In genomic region chr6:5507056-5507722, GRCh38 we compare ENCODE assay signal across 9 cellular contexts.
DNase-seq lines count a peak whose midpoint lies in the region; ATAC-seq and TF ChIP-seq lines count a peak whose summit lies in the region.
"Had no signal": no experiment of that assay in that cellular context is flagged by ENCODE, and none has a peak within 500 bp of the region (broad histone marks: within the 10 kb centered on the region; RNA-seq: fewer than 3 reads in every experiment).

No MANE protein-coding gene starts in this region.

- H3K27me3 Mint-ChIP-seq in natural killer cell (ENCODE audit: low read depth in 2 of 2): no peaks in the 10 kb centered on the region

- no peaks in the 10 kb centered on the region for H3K36me3 ChIP-seq in psoas muscle (ENCODE audit: insufficient read depth in 1 of 2, low read depth in 1 of 2)
- no peaks in the 10 kb centered on the region for H3K36me3 ChIP-seq in H7 (replicated peaks; ENCODE audit: control insufficient read depth, insufficient read depth, low read length)

- no peaks in the 10 kb centered on the region for H3K4me1 ChIP-seq in psoas muscle

- no peaks in the 10 kb centered on the region for H3K27me3 ChIP-seq in psoas muscle (ENCODE audit: insufficient read depth in 3 of 3, low read length in 2 of 3)
- H3K27me3 ChIP-seq in H7 (ENCODE audit: control insufficient read depth, insufficient read depth, low read length): no peaks in the 10 kb centered on the region

- WGBS in psoas muscle, 3 donors: 64 to 68% (median 66%) methylated on average over 5 of the region's 5 CpGs

- no peaks in the 10 kb centered on the region for H3K36me3 Mint-ChIP-seq in natural killer cell

- H3K4me3 ChIP-seq in psoas muscle (no peak overlapping the region), H7 (ENCODE audit: insufficient read depth, low read depth, low read length) (no peak overlapping the region)

- H3K27ac ChIP-seq in psoas muscle: no peak overlapping the region

- intact Hi-C loops in natural killer cell (cut with micrococcal nuclease) (loop anchor here (1.0 kb wide), 1 partner anchor 12 kb away; no protein-coding TSS in a partner anchor), psoas muscle (cut with DNase I) (no loop called here)

- H3K9me3 Mint-ChIP-seq in natural killer cell: no peaks in the 10 kb centered on the region

- H3K4me1 Mint-ChIP-seq in natural killer cell: peaks cover 38 to 51% of the 10 kb centered on the region in 2 donors

- ATAC-seq in GM18861 (IDR thresholded peaks at IDR 0.05; ENCODE audit: unreplicated experiment) (peak; percentile 95), GM21723 (IDR thresholded peaks at IDR 0.05; ENCODE audit: unreplicated experiment) (peak; percentile 74), HG03521 (IDR thresholded peaks at IDR 0.05; ENCODE audit: unreplicated experiment) (peak; percentile 80), natural killer cell (peak; percentile 83 to 93 (median 85)), psoas muscle (no peak)

- H3K27ac Mint-ChIP-seq in natural killer cell: peak overlapping the region; percentile 89 to 90

- no peak for TF ChIP-seq CTCF in natural killer cell (IDR thresholded peaks at IDR 0.05)
- no peak for TF ChIP-seq CTCF in psoas muscle (IDR thresholded peaks at IDR 0.05)

- no peak for DNase-seq in natural killer cell
- DNase-seq in psoas muscle: no peak
- DNase-seq in AG20443 (ENCODE audit: low spot score): no peak
- no peak for DNase-seq in NCI-H345 treated with DMSO at 0.1 percent for 48 hours (lab: John Stamatoyannopoulos, UW; ENCODE audit: unreplicated experiment)
- DNase-seq in H7: no peak
- DNase-seq: NCI-H510A treated with DMSO at 0.1 percent for 48 hours had no signal

- H3K9me3 ChIP-seq in psoas muscle: no peaks in the 10 kb centered on the region

- H3K4me3 Mint-ChIP-seq in natural killer cell: peak overlapping the region; percentile 87

Comparison
In these comparisons a context has a peak if more than half of its experiments do, and no peak if none do; other contexts are left out.
1. ATAC-seq: peak in GM18861 (single experiment), GM21723 (single experiment), HG03521 (single experiment) and natural killer cell (3 of 3); none in psoas muscle (0 of 4).